In genomic region chr1:19074902-19075721, GRCh38 we compare ENCODE assay signal across 11 cellular contexts.
DNase-seq lines count a peak whose midpoint lies in the region; ATAC-seq and TF ChIP-seq lines count a peak whose summit lies in the region.
"Had no signal": no experiment of that assay in that cellular context is flagged by ENCODE, and none has a peak within 500 bp of the region (broad histone marks: within the 10 kb centered on the region; RNA-seq: fewer than 3 reads in every experiment).

No MANE protein-coding gene starts in this region.

- no peaks in the 10 kb centered on the region for H3K27me3 ChIP-seq in breast epithelium
- no peaks in the 10 kb centered on the region for H3K27me3 ChIP-seq in upper lobe of right lung

- H3K9me3 ChIP-seq in breast epithelium (no peaks in the 10 kb centered on the region), upper lobe of right lung (no peaks in the 10 kb centered on the region)

- H3K36me3 Mint-ChIP-seq in activated naive CD4-positive, alpha-beta T cell treated with anti-CD3 and anti-CD28 coated beads for 36 hours (ENCODE audit: low read depth), result peaks cover 55% of the 10 kb centered on the region

- H3K4me1 ChIP-seq in breast epithelium (peaks cover 2 to 15% of the 10 kb centered on the region in 2 donors), upper lobe of right lung (peaks cover 28% of the 10 kb centered on the region)

- H3K4me3 ChIP-seq in breast epithelium (peak overlapping the region in 1 of 3 donors; percentile 19), upper lobe of right lung (no peak overlapping the region)

- H3K36me3 ChIP-seq in breast epithelium (no peaks in the 10 kb centered on the region), upper lobe of right lung (peaks cover 67% of the 10 kb centered on the region)

- no peak for DNase-seq in activated naive CD4-positive, alpha-beta T cell treated with anti-CD3 and anti-CD28 coated beads for 36 hours
- no peak for DNase-seq in activated naive CD4-positive, alpha-beta T cell treated with Interleukin-2 at 50 U/mL for 16 hours
- DNase-seq in breast epithelium (ENCODE audit: low spot score in 2 of 2), result peak in 1 of 2 donors; percentile 94
- DNase-seq in medulla oblongata (ENCODE audit: extremely low spot score), result peak; percentile 19
- peak; percentile 82 for DNase-seq in upper lobe of right lung
- no peak for DNase-seq in A172 (ENCODE audit: low spot score)
- DNase-seq: NCI-H187, nephron progenitor cell, SHP77 treated with DMSO at 0.1 percent for 48 hours had no signal

- H3K4me3 Mint-ChIP-seq in activated naive CD4-positive, alpha-beta T cell treated with anti-CD3 and anti-CD28 coated beads for 36 hours, result no peak overlapping the region
- H3K4me3 Mint-ChIP-seq: nephron progenitor cell had no signal

- peaks cover 53% of the 10 kb centered on the region for H3K4me1 Mint-ChIP-seq in activated naive CD4-positive, alpha-beta T cell treated with anti-CD3 and anti-CD28 coated beads for 36 hours (ENCODE audit: low read depth)

- no peaks in the 10 kb centered on the region for H3K9me3 Mint-ChIP-seq in activated naive CD4-positive, alpha-beta T cell treated with anti-CD3 and anti-CD28 coated beads for 36 hours
- H3K9me3 Mint-ChIP-seq: nephron progenitor cell had no signal

- H3K27ac Mint-ChIP-seq in activated naive CD4-positive, alpha-beta T cell treated with anti-CD3 and anti-CD28 coated beads for 36 hours, result peak overlapping the region; percentile 74
- H3K27ac Mint-ChIP-seq: nephron progenitor cell had no signal

- intact Hi-C loops in activated naive CD4-positive, alpha-beta T cell treated with anti-CD3 and anti-CD28 coated beads for 36 hours (cut with micrococcal nuclease), result loop anchor here (1.0 to 2.0 kb wide), 3 partner anchors 64 to 172 kb away; partner anchors contain the start of gene ALDH4A1
- intact Hi-C loops in breast epithelium (cut with DNase I; ENCODE audit: low total_unique reads) (loop anchor here (5.0 to 10.0 kb wide), 2 partner anchors 170 to 1478 kb away; partner anchors contain the start of gene ALDH4A1), upper lobe of right lung (cut with DNase I) (no loop called here)

- TF ChIP-seq POLR2A in breast epithelium (IDR thresholded peaks at IDR 0.05), result no peak

- peak; percentile 74 for ATAC-seq in upper lobe of right lung
- no peak for ATAC-seq in GM21723 (IDR thresholded peaks at IDR 0.05; ENCODE audit: unreplicated experiment)
- ATAC-seq in HG03342 (IDR thresholded peaks at IDR 0.05; ENCODE audit: unreplicated experiment), result no peak

- TF ChIP-seq CTCF in breast epithelium (IDR thresholded peaks at IDR 0.05) (no peak), upper lobe of right lung (IDR thresholded peaks at IDR 0.05) (no peak)

- H3K27me3 Mint-ChIP-seq in activated naive CD4-positive, alpha-beta T cell treated with anti-CD3 and anti-CD28 coated beads for 36 hours (ENCODE audit: low read depth), result no peaks in the 10 kb centered on the region

- CTCF ChIA-PET in activated naive CD4-positive, alpha-beta T cell treated with anti-CD3 and anti-CD28 coated beads for 36 hours (lab: Charles Lee), result interaction anchor here (0.7 to 4.6 kb wide), 12 partner anchors 13 to 191 kb away, joined by 3 to 22 read pairs (median 4); partner anchors contain the start of genes ALDH4A1 and IFFO2

- H3K27ac ChIP-seq in breast epithelium (peak overlapping the region; percentile 89 to 90), upper lobe of right lung (peak overlapping the region; percentile 60)

Comparison
In these comparisons a context has a peak if more than half of its experiments do, and no peak if none do; other contexts are left out.
1. DNase-seq: peak in medulla oblongata (single experiment) and upper lobe of right lung (single experiment); none in activated naive CD4-positive, alpha-beta T cell treated with anti-CD3 and anti-CD28 coated beads for 36 hours (single experiment), activated naive CD4-positive, alpha-beta T cell treated with Interleukin-2 at 50 U/mL for 16 hours (single experiment) and A172 (single experiment).